In genomic region chr7:108348913-108349312, GRCh38 we compare ENCODE assay signal across 14 cellular contexts.
DNase-seq lines count a peak whose midpoint lies in the region; ATAC-seq, FAIRE-seq and TF ChIP-seq lines count a peak whose summit lies in the region.
"Had no signal": no experiment of that assay in that cellular context is flagged by ENCODE, and none has a peak within 500 bp of the region (broad histone marks: within the 10 kb centered on the region; RNA-seq: fewer than 3 reads in every experiment).

No MANE protein-coding gene starts in this region.

- no peaks in the 10 kb centered on the region for H4K20me1 ChIP-seq in IMR-90 (ENCODE audit: insufficient read depth, low read length)

- H3K36me3 Mint-ChIP-seq in effector memory CD8-positive, alpha-beta T cell (ENCODE audit: insufficient read depth) = no peaks in the 10 kb centered on the region

- no peak overlapping the region for H2AK5ac ChIP-seq in IMR-90 (ENCODE audit: low read depth, low read length)

- H3K4me1 ChIP-seq in A549 (peaks cover 69% of the 10 kb centered on the region), IMR-90 (ENCODE audit: control insufficient read depth, insufficient read depth, low read length) (no peaks in the 10 kb centered on the region)

- no peak overlapping the region for H4K8ac ChIP-seq in IMR-90 (ENCODE audit: low read depth in 2 of 2, low read length in 2 of 2)

- no peak overlapping the region for H2BK120ac ChIP-seq in IMR-90 (ENCODE audit: low read depth, low read length)

- H3K23ac ChIP-seq in IMR-90 (ENCODE audit: low read depth, low read length) = no peak overlapping the region

- dilution Hi-C loops in IMR-90 (cut with HindIII; ENCODE audit: low sequenced_read_pairs, unreplicated experiment) = no loop called here

- TF ChIP-seq RAD21 in A549 (conservative IDR thresholded peaks at IDR 0.05 in 1 of 2, IDR thresholded peaks at IDR 0.05 in 1 of 2) (no peak), IMR-90 (IDR thresholded peaks at IDR 0.05; ENCODE audit: low read length) (no peak)

- no peak overlapping the region for H2AFZ ChIP-seq in IMR-90 (replicated peaks; ENCODE audit: low read length, poor library complexity)

- no peak overlapping the region for H3K4ac ChIP-seq in IMR-90 (ENCODE audit: low read depth, low read length)

- H3K4me3 Mint-ChIP-seq in effector memory CD8-positive, alpha-beta T cell = no peak overlapping the region
- H3K4me3 Mint-ChIP-seq: central memory CD8-positive, alpha-beta T cell had no signal

- intact Hi-C loops in IMR-90 (cut with micrococcal nuclease) = no loop called here

- in situ Hi-C loops in IMR-90 (cut with MboI; ENCODE audit: low sequenced_read_pairs) = no loop called here

- H3K14ac ChIP-seq in IMR-90 (replicated peaks; ENCODE audit: low read depth, low read length) = no peak overlapping the region

- POLR2A ChIA-PET in A549 (lab: Yijun Ruan, JAX) = no interaction called here
- POLR2A ChIA-PET in IMR-90 (lab: Charles Lee; ENCODE audit: unreplicated experiment) = no interaction called here

- TF ChIP-seq CTCF in A549 (IDR thresholded peaks at IDR 0.05) (no peak), IMR-90 (conservative IDR thresholded peaks at IDR 0.05; ENCODE audit: low read depth, low read length) (no peak)

- H3K56ac ChIP-seq in IMR-90 (ENCODE audit: extremely low read depth, insufficient read depth, low read length) = no peak overlapping the region

- H3K18ac ChIP-seq in IMR-90 (ENCODE audit: low read depth, low read length) = no peak overlapping the region

- H3K79me1 ChIP-seq in IMR-90 (ENCODE audit: low read depth in 1 of 2, low read length in 2 of 2) = no peaks in the 10 kb centered on the region

- 50% methylated on average over 3 of the region's 3 CpGs for WGBS in A549 (ENCODE audit: missing lambda C conversion rate)
- no CpG with 5 or more reads among the region's 3 CpGs for WGBS in IMR-90 (ENCODE audit: extremely low coverage in 2 of 2, insufficient read length in 1 of 2), 2 experiments

- H3K9me3 ChIP-seq in A549 (no peaks in the 10 kb centered on the region), IMR-90 (ENCODE audit: control insufficient read depth, insufficient read depth, low read length) (no peaks in the 10 kb centered on the region)
- H3K9me3 ChIP-seq: neutrophil had no signal

- H4K91ac ChIP-seq in IMR-90 (ENCODE audit: insufficient read depth, low read depth, low read length) = no peak overlapping the region

- H3K4me3 ChIP-seq in A549 (no peak overlapping the region), IMR-90 (ENCODE audit: insufficient read depth, low read depth, low read length) (no peak overlapping the region), H7 (ENCODE audit: insufficient read depth, low read depth, low read length) (no peak overlapping the region)
- H3K4me3 ChIP-seq: skin epidermis had no signal

- H3K36me3 ChIP-seq in IMR-90 (ENCODE audit: control insufficient read depth, insufficient read depth, low read length) = no peaks in the 10 kb centered on the region
- no peaks in the 10 kb centered on the region for H3K36me3 ChIP-seq in H7 (replicated peaks; ENCODE audit: control insufficient read depth, insufficient read depth, low read length)
- H3K36me3 ChIP-seq: neutrophil had no signal

- H2BK15ac ChIP-seq in IMR-90 (ENCODE audit: low read depth, low read length) = no peak overlapping the region

- no peaks in the 10 kb centered on the region for H3K4me1 Mint-ChIP-seq in effector memory CD8-positive, alpha-beta T cell (ENCODE audit: low read depth in 2 of 2)
- H3K4me1 Mint-ChIP-seq: central memory CD8-positive, alpha-beta T cell had no signal

- ATAC-seq in A549 (peak; percentile 72 to 80), IMR-90 (ENCODE audit: low read depth) (no peak), GM19035 (IDR thresholded peaks at IDR 0.05; ENCODE audit: unreplicated experiment) (no peak)
- no peak for ATAC-seq in effector memory CD8-positive, alpha-beta T cell (replicated peaks)
- ATAC-seq: SK-N-SH treated with all-trans-retinoic acid at 6 μM for 48 hours had no signal

- H3K4me2 ChIP-seq in A549 (peak overlapping the region; percentile 45), IMR-90 (ENCODE audit: low read depth, low read length) (no peak overlapping the region)

- H2BK5ac ChIP-seq in IMR-90 (ENCODE audit: low read depth, low read length, poor library complexity, severe bottlenecking) = no peak overlapping the region

- DNase-seq in A549 (ENCODE audit: low read depth in 1 of 2, low spot score in 1 of 2) = peak; percentile 28 to 38
- DNase-seq in IMR-90 = peak; percentile 29
- peak; percentile 40 for DNase-seq in brain pericyte (ENCODE audit: low read depth, low spot score)
- peak; percentile 4 for DNase-seq in hepatic stellate cell (ENCODE audit: low spot score)
- DNase-seq in H7 = no peak
- DNase-seq in hippocampal formation (lab: John Stamatoyannopoulos, UW) = no peak
- no peak for DNase-seq in effector memory CD8-positive, alpha-beta T cell
- DNase-seq: activated CD8-positive, alpha-beta memory T cell treated with anti-CD3 and anti-CD28 coated beads for 24 hours; NCI-H1048 had no signal

- H2AK9ac ChIP-seq in IMR-90 (replicated peaks; ENCODE audit: low read depth, low read length, poor library complexity) = no peak overlapping the region

- CTCF ChIA-PET in A549 (lab: Yijun Ruan, JAX) (interaction anchor here (1.8 kb wide), 1 partner anchor 25 kb away, joined by 5 read pairs; no protein-coding TSS in a partner anchor), IMR-90 (lab: Yijun Ruan, JAX) (no interaction called here)

- TF ChIP-seq EP300 in A549 (IDR thresholded peaks at IDR 0.05) = no peak

- H3K9me1 ChIP-seq in IMR-90 (ENCODE audit: insufficient read depth, low read length) = no peaks in the 10 kb centered on the region

- no peak overlapping the region for H3K9ac ChIP-seq in IMR-90 (ENCODE audit: low read depth, low read length)

- H3K27ac ChIP-seq in A549 = peak overlapping the region; percentile 32 to 52; a peak in 5 of 6 replicates
- no peak overlapping the region for H3K27ac ChIP-seq in IMR-90 (ENCODE audit: insufficient read depth, low read length)
- H3K27ac ChIP-seq: neutrophil, skin epidermis had no signal

- no peaks in the 10 kb centered on the region for H3K9me3 Mint-ChIP-seq in effector memory CD8-positive, alpha-beta T cell
- H3K9me3 Mint-ChIP-seq: central memory CD8-positive, alpha-beta T cell had no signal

- no TSS peak for BruUV-seq in IMR-90 (replicated peaks; lab: Mats Ljungman, UMichigan)

- no peak for TF ChIP-seq POLR2A in A549 (IDR thresholded peaks at IDR 0.05; ENCODE audit: low read length)
- no peak for TF ChIP-seq POLR2A in IMR-90 (IDR thresholded peaks at IDR 0.05; ENCODE audit: low read depth, low read length)

- H2BK20ac ChIP-seq in IMR-90 (ENCODE audit: low read depth, low read length) = no peak overlapping the region

- H3K27me3 ChIP-seq in IMR-90 (ENCODE audit: control insufficient read depth, insufficient read depth, low read length) (no peaks in the 10 kb centered on the region), H7 (ENCODE audit: control insufficient read depth, insufficient read depth, low read length) (no peaks in the 10 kb centered on the region)
- H3K27me3 ChIP-seq: neutrophil had no signal

- no peak for FAIRE-seq in A549 (lab: Jason Lieb, UNC)

- peaks cover 8 to 13% of the 10 kb centered on the region in 2 donors for H3K27me3 Mint-ChIP-seq in effector memory CD8-positive, alpha-beta T cell

- H4K5ac ChIP-seq in IMR-90 (ENCODE audit: low read depth, low read length) = no peak overlapping the region

- no peak overlapping the region for H3K27ac Mint-ChIP-seq in effector memory CD8-positive, alpha-beta T cell

TF ChIP-seq in A549, 52 proteins besides CTCF, POLR2A, EP300 and RAD21:
- TF ChIP-seq CHD2 (IDR thresholded peaks at IDR 0.05; ENCODE audit: low read length, partially characterized antibody) = no peak
- TF ChIP-seq E2F6 (IDR thresholded peaks at IDR 0.05; ENCODE audit: borderline replicate concordance, low read depth) = no peak
- TF ChIP-seq KDM5A (IDR thresholded peaks at IDR 0.05) = no peak
- TF ChIP-seq EHF (CRISPR knock-in tag; IDR thresholded peaks at IDR 0.05) = no peak
- TF ChIP-seq HOXB5 (CRISPR knock-in tag; IDR thresholded peaks at IDR 0.05) = no peak
- TF ChIP-seq ZSCAN20 (CRISPR knock-in tag; IDR thresholded peaks at IDR 0.05) = no peak
- TF ChIP-seq FOXS1 (CRISPR knock-in tag; IDR thresholded peaks at IDR 0.05) = no peak
- peak; percentile 89 to 93 for TF ChIP-seq CEBPB (IDR thresholded peaks at IDR 0.05)
- TF ChIP-seq CBX8 (IDR thresholded peaks at IDR 0.05) = no peak
- no peak for TF ChIP-seq RARB (CRISPR knock-in tag; IDR thresholded peaks at IDR 0.05)
- TF ChIP-seq FOSL2 (IDR thresholded peaks at IDR 0.05) = peak; percentile 63
- TF ChIP-seq FOSL2 (CRISPR knock-in tag; IDR thresholded peaks at IDR 0.05) = peak; percentile 78
- peak; percentile 67 for TF ChIP-seq JUNB (IDR thresholded peaks at IDR 0.05)
- TF ChIP-seq ZC3H11A (IDR thresholded peaks at IDR 0.05) = no peak

TF ChIP-seq in IMR-90, 13 proteins besides CTCF, POLR2A, EP300 and RAD21:
- TF ChIP-seq CHD1 (IDR thresholded peaks at IDR 0.05; ENCODE audit: low read depth, low read length) (no peak), BHLHE40 (IDR thresholded peaks at IDR 0.05; ENCODE audit: low read depth, low read length) (no peak), MAFK (IDR thresholded peaks at IDR 0.05; ENCODE audit: low read depth, low read length) (no peak), CEBPB (IDR thresholded peaks at IDR 0.05; ENCODE audit: low read depth, low read length) (peak; percentile 60; the same call in 1 of the 2 replicates), FOS (IDR thresholded peaks at IDR 0.05; ENCODE audit: low read depth, low read length) (no peak)

Comparison
In these comparisons a context has a peak if more than half of its experiments do, and no peak if none do; other contexts are left out.
1. ATAC-seq: peak in A549 (2 of 2); none in IMR-90 (single experiment), GM19035 (single experiment) and effector memory CD8-positive, alpha-beta T cell (single experiment).
2. DNase-seq: peak in A549 (2 of 2), IMR-90 (single experiment), brain pericyte (single experiment) and hepatic stellate cell (single experiment); none in H7 (single experiment), hippocampal formation (0 of 2) and effector memory CD8-positive, alpha-beta T cell (0 of 3).